In genomic region chr15:34336333-34336732, GRCh38 we compare ENCODE assay signal across 9 cellular contexts. TPM values are rescaled to one million over a fixed set of nuclear protein-coding genes. Genes with fewer than 3 reads are reported as not detected.
DNase-seq lines count a peak whose midpoint lies in the region; ATAC-seq and TF ChIP-seq lines count a peak whose summit lies in the region.
"Had no signal": no experiment of that assay in that cellular context is flagged by ENCODE, and none has a peak within 500 bp of the region (broad histone marks: within the 10 kb centered on the region; RNA-seq: fewer than 3 reads in every experiment).

No MANE protein-coding gene starts in this region.

- no peaks in the 10 kb centered on the region for H3K9me2 ChIP-seq in DOHH2 (replicated peaks; ENCODE audit: control insufficient read depth, low read length)

- 90% methylated on average over 14 of the region's 14 CpGs for WGBS in HUES64

- peaks cover 61% of the 10 kb centered on the region for H3K4me1 Mint-ChIP-seq in nephron progenitor cell

- H3F3A ChIP-seq in DOHH2 (ENCODE audit: control insufficient read depth, insufficient read depth), result peaks cover 23% of the 10 kb centered on the region

- H3K9me3 ChIP-seq in DOHH2 (ENCODE audit: control insufficient read depth, insufficient read depth, low read length) (no peaks in the 10 kb centered on the region), HUES64 (ENCODE audit: insufficient read depth, low read depth, low read length) (no peaks in the 10 kb centered on the region)

- ATAC-seq in GM18868 (IDR thresholded peaks at IDR 0.05; ENCODE audit: unreplicated experiment) (no peak), HG03439 (IDR thresholded peaks at IDR 0.05; ENCODE audit: unreplicated experiment) (no peak)

- no peaks in the 10 kb centered on the region for H4K20me1 ChIP-seq in DOHH2 (ENCODE audit: control insufficient read depth, insufficient read depth, low read depth, low read length)

- no peak overlapping the region for H3K9ac ChIP-seq in HUES64 (ENCODE audit: low read depth, low read length)

- peak overlapping the region; percentile 97 for H3K4me3 Mint-ChIP-seq in nephron progenitor cell

- peaks cover 10% of the 10 kb centered on the region for H3K79me2 ChIP-seq in DOHH2 (ENCODE audit: control insufficient read depth, low read length)

- H3K36me3 Mint-ChIP-seq in nephron progenitor cell (ENCODE audit: low read depth), result peaks cover 14% of the 10 kb centered on the region

- H3K27ac Mint-ChIP-seq in nephron progenitor cell, result no peak overlapping the region

- H3K4me2 ChIP-seq in DOHH2 (ENCODE audit: low read length), result peak overlapping the region; percentile 82

- H3K9me3 Mint-ChIP-seq in nephron progenitor cell, result no peaks in the 10 kb centered on the region

- H3K4me3 ChIP-seq in DOHH2 (ENCODE audit: low read length) (peak overlapping the region; percentile 88), HUES64 (ENCODE audit: low read length) (peak overlapping the region; percentile 75; the same call in 1 of the 2 replicates)

- peaks cover 56% of the 10 kb centered on the region for H3K4me1 ChIP-seq in DOHH2 (ENCODE audit: control insufficient read depth, low read length)
- peaks cover 6% of the 10 kb centered on the region; the same call in 1 of the 2 replicates for H3K4me1 ChIP-seq in HUES64 (ENCODE audit: insufficient read depth, low read length)

- no peaks in the 10 kb centered on the region; the same call in 1 of the 2 replicates for H3K27me3 ChIP-seq in DOHH2 (ENCODE audit: control insufficient read depth, low read length)
- H3K27me3 ChIP-seq in HUES64 (ENCODE audit: insufficient read depth, low read length), result no peaks in the 10 kb centered on the region

- H3K36me3 ChIP-seq in DOHH2 (ENCODE audit: control insufficient read depth, low read length), result peaks cover 21% of the 10 kb centered on the region
- peaks cover 25% of the 10 kb centered on the region for H3K36me3 ChIP-seq in HUES64 (ENCODE audit: insufficient read depth, low read length)

- DNase-seq in caudate nucleus (lab: John Stamatoyannopoulos, UW) (peak in 2 of 61 donors; percentile 14 to 23), nephron progenitor cell (no peak), SHP77 treated with DMSO at 0.1 percent for 48 hours (lab: John Stamatoyannopoulos, UW) (no peak), inferior parietal cortex (ENCODE audit: extremely low spot score) (no peak)
- DNase-seq: NCI-H510A had no signal

- peaks cover 14% of the 10 kb centered on the region for H3K27me3 Mint-ChIP-seq in nephron progenitor cell (ENCODE audit: low read depth, poor library complexity)

- H3K27ac ChIP-seq in DOHH2 (ENCODE audit: low read depth, low read length), result no peak overlapping the region
- no peak overlapping the region for H3K27ac ChIP-seq in HUES64 (ENCODE audit: low read depth, low read length)
- peak overlapping the region; percentile 67 for H3K27ac ChIP-seq in caudate nucleus (ENCODE audit: low read depth, low read length)

- TF ChIP-seq CTCF in DOHH2 (IDR thresholded peaks at IDR 0.05; ENCODE audit: low read depth, low read length, poor library complexity, severe bottlenecking) (no peak), nephron progenitor cell (IDR thresholded peaks at IDR 0.05) (no peak)

RNA-seq across cellular contexts. Expression of gene SLC12A6, which starts 1.2 kb away (rescaled TPM):
- polyA plus RNA-seq in HUES64 (2013, experiment 1 of 2), result 5.6 TPM
- polyA plus RNA-seq in HUES64 (2013, experiment 2 of 2), result 5.1 TPM

RNA-seq across cellular contexts. Expression of gene NOP10, which starts 6.6 kb away (rescaled TPM):
- polyA plus RNA-seq in HUES64 (2013, experiment 1 of 2), result 305 TPM
- 296 TPM for polyA plus RNA-seq in HUES64 (2013, experiment 2 of 2)

RNA-seq across cellular contexts. Expression of gene NUTM1, which starts 6.8 kb away (rescaled TPM):
- 0.30 TPM for polyA plus RNA-seq in HUES64 (2013, experiment 1 of 2)
- polyA plus RNA-seq in HUES64 (2013, experiment 2 of 2), result 0.13 TPM

RNA-seq across cellular contexts. Expression of gene LPCAT4, which starts 30.7 kb away (rescaled TPM):
- 28.7 TPM for polyA plus RNA-seq in HUES64 (2013, experiment 1 of 2)
- polyA plus RNA-seq in HUES64 (2013, experiment 2 of 2), result 28.3 TPM
